Comparison of ENCODE assay signal across 20 cellular contexts in the genomic region with DNA sequence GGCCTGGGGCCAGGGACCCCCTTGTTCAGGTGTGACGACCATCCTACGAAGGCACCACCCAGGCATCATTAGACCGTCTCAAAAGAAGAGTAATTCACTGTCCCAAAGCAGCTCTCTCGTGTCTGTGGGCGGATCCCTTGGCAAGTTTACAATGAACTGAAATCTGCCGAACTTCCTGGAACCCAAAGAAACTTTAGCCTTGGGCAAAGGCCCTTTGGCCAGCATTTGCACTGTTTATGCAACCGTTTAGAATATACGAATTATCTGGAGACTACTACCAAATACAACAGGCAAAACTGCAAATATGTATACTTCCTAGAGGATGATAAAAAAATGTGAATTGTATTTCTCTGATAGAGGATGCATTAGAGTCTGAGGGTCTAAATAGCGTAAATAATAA. TPM values are rescaled to one million over a fixed set of nuclear protein-coding genes. Genes with fewer than 3 reads are reported as not detected.
A peak's percentile ranks its signal among the peaks of the same experiment; 100 is the strongest.
DNase-seq lines count a peak whose midpoint lies in the region; ATAC-seq and TF ChIP-seq lines count a peak whose summit lies in the region.
"Had no signal": no experiment of that assay in that cellular context is flagged by ENCODE, and none has a peak within 500 bp of the region (broad histone marks: within the 10 kb centered on the region; RNA-seq: fewer than 3 reads in every experiment).

No MANE protein-coding gene starts in this region.

- no peak overlapping the region for H3K27ac ChIP-seq in mammary epithelial cell (ENCODE audit: insufficient read depth, low read depth, low read length)
- H3K27ac ChIP-seq: pancreas had no signal

- H3K79me2 ChIP-seq in mammary epithelial cell (ENCODE audit: insufficient read depth, low read length) = peaks cover 35% of the 10 kb centered on the region

- H3K9me3 ChIP-seq in mammary epithelial cell (replicated peaks; ENCODE audit: insufficient read depth, low read length) = no peaks in the 10 kb centered on the region
- H3K9me3 ChIP-seq: pancreas, right atrium auricular region, thoracic aorta had no signal

- no TSS peak for BruUV-seq in mammary epithelial cell (replicated peaks; lab: Mats Ljungman, UMichigan)

- CTCF ChIA-PET in mammary epithelial cell (lab: Charles Lee; ENCODE audit: low non-redundant PET) = no interaction called here

- no peak overlapping the region for H3K4me2 ChIP-seq in mammary epithelial cell (ENCODE audit: insufficient read depth, low read depth, low read length)

- H4K20me1 ChIP-seq in mammary epithelial cell (ENCODE audit: insufficient read depth, low read length) = no peaks in the 10 kb centered on the region

- TF ChIP-seq CTCF in AG09319 (IDR thresholded peaks at IDR 0.05; ENCODE audit: low read depth, low read length) = no peak
- no peak for TF ChIP-seq CTCF in mammary epithelial cell (conservative IDR thresholded peaks at IDR 0.05 in 1 of 2, IDR thresholded peaks at IDR 0.05 in 1 of 2; ENCODE audit: extremely low read depth in 1 of 2, insufficient read depth in 1 of 2, low read depth in 1 of 2, low read length in 2 of 2)

- H3K4me3 ChIP-seq in mammary epithelial cell (replicated peaks in 1 of 3; ENCODE audit: insufficient read depth in 1 of 3, low read depth in 2 of 3, low read length in 3 of 3) = no peak overlapping the region
- H3K4me3 ChIP-seq: right atrium auricular region had no signal

- in situ Hi-C loops in mammary epithelial cell (cut with MboI; ENCODE audit: low sequenced_read_pairs in 2 of 2) = no loop called here

- peak overlapping the region; percentile 52 for H2AFZ ChIP-seq in mammary epithelial cell (ENCODE audit: low read depth, low read length)

- no peaks in the 10 kb centered on the region for H3K27me3 ChIP-seq in mammary epithelial cell (ENCODE audit: insufficient read depth, low read length)
- H3K27me3 ChIP-seq: pancreas, right atrium auricular region had no signal

- ATAC-seq in GM21423 (IDR thresholded peaks at IDR 0.05; ENCODE audit: unreplicated experiment) = no peak
- ATAC-seq in GM21515 (IDR thresholded peaks at IDR 0.05; ENCODE audit: unreplicated experiment) = no peak
- ATAC-seq: activated T-cell treated with anti-CD3 and anti-CD28 coated beads, Interleukin-2, amount 50 U/mL, for 72 hours; pancreas; stimulated activated naive B cell treated with anti-CD40 and anti-IgM and Interleukin-4, amounts not matched to agents 10 μg/mL and 1 μg/mL and 100 μg/mL, for 72 hours had no signal

- no peaks in the 10 kb centered on the region for H3K36me3 ChIP-seq in mammary epithelial cell (ENCODE audit: insufficient read depth, low read length)
- H3K36me3 ChIP-seq: pancreas, right atrium auricular region, thoracic aorta had no signal

- no peak overlapping the region for H3K9ac ChIP-seq in mammary epithelial cell (ENCODE audit: insufficient read depth, low read length)

- 35% methylated on average over 9 of the region's 9 CpGs for whole genome bisulfite sequencing in mammary epithelial cell (ENCODE audit: low coverage, missing lambda C conversion rate)

- intact Hi-C loops in mammary epithelial cell (cut with micrococcal nuclease) = loop anchor here (2.0 to 5.0 kb wide), 2 partner anchors 23 to 36 kb away; no protein-coding TSS in a partner anchor

- peaks cover 11% of the 10 kb centered on the region for H3K4me1 ChIP-seq in mammary epithelial cell (ENCODE audit: insufficient read depth, low read length)

- dilution Hi-C loops in mammary epithelial cell (cut with HindIII; ENCODE audit: low sequenced_read_pairs) = no loop called here

- DNase-seq in AG09319 (ENCODE audit: extremely low read depth, low read depth) = peak; percentile 25
- DNase-seq in HUDEP-2 (lab: John Stamatoyannopoulos, UW; ENCODE audit: unreplicated experiment in 76 of 76) = peak in 69 of 76 experiments; percentile 13 to 84 (median 61)
- no peak for DNase-seq in mammary epithelial cell
- peak; percentile 65 for DNase-seq in mucosa of gallbladder (ENCODE audit: low spot score)
- no peak for DNase-seq in stimulated activated CD4-positive, alpha-beta T cell treated with anti-CD3 and anti-CD28 coated beads, Interleukin-2, amount 100 ng/mL, for 48 hours
- DNase-seq in NCI-H2107 treated with DMSO at 0.1 percent for 48 hours (lab: John Stamatoyannopoulos, UW; ENCODE audit: unreplicated experiment) = no peak
- DNase-seq: ACHN; activated CD4-positive, alpha-beta T cell treated with anti-CD3 and anti-CD28 coated beads for 4 hours; activated naive CD4-positive, alpha-beta T cell treated with anti-CD3 and anti-CD28 coated beads, Interleukin-2, amount 50 U/mL, for 16 hours; activated T-cell treated with anti-CD3 and anti-CD28 coated beads, Interleukin-2, amount 50 U/mL, for 72 hours; C1 segment of cervical spinal cord; NCI-H1694 treated with DMSO at 0.1 percent for 48 hours; NCI-H524 treated with DMSO at 0.1 percent for 48 hours; pancreas; stimulated activated CD4-positive, alpha-beta T cell treated with anti-CD3 and anti-CD28 coated beads, Interleukin-4, amount 100 ng/mL, for 24 hours; stimulated activated naive B cell treated with anti-CD40 and anti-IgM and Interleukin-4, amounts not matched to agents 10 μg/mL and 1 μg/mL and 100 μg/mL, for 72 hours had no signal

RNA-seq across cellular contexts. Expression of a gene that starts 1.4 kb away (rescaled TPM):
- total RNA-seq in mammary epithelial cell (100 to 1,000 TPM; 104 to 184 TPM), mucosa of gallbladder (344 TPM)
- 415 TPM for polyA plus RNA-seq in mammary epithelial cell
- polyA minus RNA-seq in mammary epithelial cell = 171 TPM

Comparison
In these comparisons a context has a peak if more than half of its experiments do, and no peak if none do; other contexts are left out.
1. DNase-seq: peak in AG09319 (single experiment), HUDEP-2 (69 of 76) and mucosa of gallbladder (single experiment); none in mammary epithelial cell (single experiment), stimulated activated CD4-positive, alpha-beta T cell treated with anti-CD3 and anti-CD28 coated beads, Interleukin-2, amount 100 ng/mL, for 48 hours (0 of 2) and NCI-H2107 treated with DMSO at 0.1 percent for 48 hours (single experiment).